In the genomic region with DNA sequence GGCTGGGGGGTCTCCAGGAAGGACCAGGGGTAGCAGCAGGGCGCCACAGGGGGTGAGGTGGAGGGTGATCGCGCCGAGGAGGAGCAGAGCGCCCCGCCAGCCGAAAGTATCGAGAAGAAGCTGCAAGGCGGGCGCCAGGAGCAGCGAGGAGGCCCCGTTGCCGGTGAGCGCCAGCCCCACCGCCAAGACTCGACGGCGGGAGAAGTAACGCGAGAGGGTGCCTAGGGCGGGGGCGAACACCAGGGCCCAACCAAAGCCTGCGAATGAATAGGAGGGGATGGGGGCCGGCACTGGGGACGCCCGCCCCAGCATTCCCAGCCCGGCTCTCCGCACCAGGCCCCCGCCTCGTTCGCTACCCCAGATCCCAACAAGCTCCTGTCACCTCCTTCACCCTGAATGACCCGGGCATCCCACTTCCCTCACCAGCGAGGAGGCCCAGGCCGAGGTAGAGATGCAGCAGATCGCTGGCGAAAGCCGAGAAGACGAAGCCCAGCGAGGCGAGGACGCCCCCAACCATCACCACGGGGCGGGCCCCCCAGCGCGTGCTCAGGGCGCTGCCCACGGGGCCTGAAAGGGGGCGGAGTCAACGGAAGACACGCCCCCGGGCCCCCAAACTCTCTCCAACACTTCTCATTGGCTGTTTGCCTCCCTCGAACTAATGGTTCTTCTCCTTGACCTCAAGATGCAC, we compare ENCODE assay signal across 10 cellular contexts. TPM values are rescaled to one million over a fixed set of nuclear protein-coding genes. Genes with fewer than 3 reads are reported as not detected.
DNase-seq lines count a peak whose midpoint lies in the region; ATAC-seq, FAIRE-seq and TF ChIP-seq lines count a peak whose summit lies in the region.
"Had no signal": no experiment of that assay in that cellular context is flagged by ENCODE, and none has a peak within 500 bp of the region (broad histone marks: within the 10 kb centered on the region; RNA-seq: fewer than 3 reads in every experiment).

No MANE protein-coding gene starts in this region.

- no TSS peak for BruUV-seq in HepG2 (replicated peaks; lab: Mats Ljungman, UMichigan)

- no peaks in the 10 kb centered on the region for H4K20me1 ChIP-seq in HepG2 (ENCODE audit: insufficient read depth, low read length)

- H3K4me1 ChIP-seq in ascending aorta (peaks cover 12 to 22% of the 10 kb centered on the region in 2 donors), HepG2 (ENCODE audit: insufficient read depth, low read length) (peaks cover 49% of the 10 kb centered on the region), subcutaneous abdominal adipose tissue (ENCODE audit: control insufficient read depth in 5 of 5, insufficient read depth in 5 of 5, low read length in 5 of 5) (peaks cover 0 to 36% (median 28%) of the 10 kb centered on the region in 5 donors)

- peaks cover 1% of the 10 kb centered on the region for H3K36me3 Mint-ChIP-seq in IgD-negative memory B cell

- H3K4me3 ChIP-seq in ascending aorta, result peak overlapping the region; percentile 43 to 63
- H3K4me3 ChIP-seq in HepG2 (replicated peaks in 1 of 3; ENCODE audit: insufficient read depth in 1 of 3, low read depth in 2 of 3, low read length in 3 of 3), result no peak overlapping the region
- H3K4me3 ChIP-seq in subcutaneous abdominal adipose tissue (ENCODE audit: low read depth in 1 of 5, low read length in 5 of 5), result peak overlapping the region in 4 of 5 donors; percentile 50 to 62 (median 54)

- TF ChIP-seq CTCF in ascending aorta (IDR thresholded peaks at IDR 0.05) (no peak), HepG2 (CRISPR knock-in tag; IDR thresholded peaks at IDR 0.05) (no peak)

- H3K9ac ChIP-seq in HepG2 (ENCODE audit: insufficient read depth, low read depth, low read length) (no peak overlapping the region), subcutaneous abdominal adipose tissue (ENCODE audit: low read length in 5 of 5) (peak overlapping the region in 2 of 5 donors; percentile 47 to 65)

- no peak overlapping the region for H2AFZ ChIP-seq in HepG2 (ENCODE audit: low read length)

- TF ChIP-seq EP300 in HepG2 (IDR thresholded peaks at IDR 0.05; ENCODE audit: low read depth in 2 of 2, low read length in 2 of 2) (no peak), HepG2 (CRISPR knock-in tag; IDR thresholded peaks at IDR 0.05; ENCODE audit: borderline replicate concordance) (no peak)

- H3K4me2 ChIP-seq in HepG2 (ENCODE audit: low read depth, low read length), result no peak overlapping the region

- H3K9me3 ChIP-seq in ascending aorta (no peaks in the 10 kb centered on the region), HepG2 (ENCODE audit: low read length) (no peaks in the 10 kb centered on the region), subcutaneous abdominal adipose tissue (ENCODE audit: control insufficient read depth in 5 of 5, low read length in 5 of 5) (no peaks in the 10 kb centered on the region)

- in situ Hi-C loops in HepG2 (cut with HindIII; ENCODE audit: extremely low pct_ligation_motif_present, low pct_unique_long_range_greater_than_20kb), result loop anchor here (10.0 kb wide), 1 partner anchor 242 kb away; the partner anchor contains the start of gene SLC2A4

- H3K27ac ChIP-seq in ascending aorta (no peak overlapping the region), HepG2 (ENCODE audit: extremely low read length, insufficient read depth, low read length) (no peak overlapping the region), subcutaneous abdominal adipose tissue (ENCODE audit: low read depth, low read length) (no peak overlapping the region)

- ATAC-seq in HepG2, result no peak
- ATAC-seq in HG02884 (IDR thresholded peaks at IDR 0.05; ENCODE audit: unreplicated experiment), result no peak
- ATAC-seq in HG02678 (IDR thresholded peaks at IDR 0.05; ENCODE audit: unreplicated experiment), result no peak

- peaks cover 20 to 40% (median 37%) of the 10 kb centered on the region in 3 donors for H3K4me1 Mint-ChIP-seq in IgD-negative memory B cell

- peak overlapping the region; percentile 77 to 91 (median 90) for H3K4me3 Mint-ChIP-seq in IgD-negative memory B cell

- TF ChIP-seq POLR2A in HepG2 (IDR thresholded peaks at IDR 0.05; ENCODE audit: insufficient read depth in 1 of 2, low read depth in 2 of 2, low read length in 2 of 2) (no peak), H54 (IDR thresholded peaks at IDR 0.05; ENCODE audit: low read depth, low read length) (no peak)

- H3K36me3 ChIP-seq in ascending aorta (no peaks in the 10 kb centered on the region), HepG2 (replicated peaks in 1 of 2; ENCODE audit: control insufficient read depth in 1 of 2, insufficient read depth in 2 of 2, low read length in 2 of 2) (no peaks in the 10 kb centered on the region), subcutaneous abdominal adipose tissue (ENCODE audit: control insufficient read depth in 5 of 5, insufficient read depth in 5 of 5, low read length in 5 of 5) (no peaks in the 10 kb centered on the region)

- no peak for FAIRE-seq in HepG2 (lab: Jason Lieb, UNC)
- no peak for FAIRE-seq in H54 (lab: Jason Lieb, UNC)
- FAIRE-seq: colon had no signal

- H3K27me3 Mint-ChIP-seq in IgD-negative memory B cell, result peaks cover 5% of the 10 kb centered on the region

- CTCF ChIA-PET in HepG2 (lab: Yijun Ruan, JAX; ENCODE audit: low intra/inter-chr PET ratio, low total read pairs), result no interaction called here

- H3K27me3 ChIP-seq in ascending aorta (peaks cover 7% of the 10 kb centered on the region), HepG2 (ENCODE audit: control insufficient read depth in 1 of 2, insufficient read depth in 2 of 2, low read length in 2 of 2) (no peaks in the 10 kb centered on the region; a peak in 1 of 5 replicates), subcutaneous abdominal adipose tissue (ENCODE audit: control insufficient read depth in 5 of 5, insufficient read depth in 4 of 5, low read length in 5 of 5) (peaks cover 14 to 29% (median 28%) of the 10 kb centered on the region in 5 donors)

- intact Hi-C loops in ascending aorta (cut with DNase I), result no loop called here
- intact Hi-C loops in HepG2 (cut with micrococcal nuclease; ENCODE audit: unreplicated experiment), result no loop called here

- no peak for TF ChIP-seq RAD21 in HepG2 (CRISPR knock-in tag; IDR thresholded peaks at IDR 0.05)

- H3K27ac Mint-ChIP-seq in IgD-negative memory B cell, result peak overlapping the region; percentile 55 to 95 (median 67)

- DNase-seq in ascending aorta (ENCODE audit: low spot score in 2 of 2) (no peak), HepG2 (ENCODE audit: low spot score) (no peak), T-helper 9 cell (no peak), H54 (ENCODE audit: insufficient read length, low spot score) (no peak)

- H3K9me3 Mint-ChIP-seq in IgD-negative memory B cell, result no peaks in the 10 kb centered on the region

- peaks cover 2% of the 10 kb centered on the region for H3K79me2 ChIP-seq in HepG2 (ENCODE audit: insufficient read depth, low read length)

- WGBS in HepG2 (ENCODE audit: low lambda C conversion rate), result 86% methylated on average over 49 of the region's 52 CpGs

- POLR2A ChIA-PET in HepG2 (lab: Yijun Ruan, JAX), result no interaction called here

RNA-seq across cellular contexts. Expression of gene SLC16A11, which starts 1.2 kb away (rescaled TPM):
- 3.4 TPM for polyA plus RNA-seq in IgD-negative memory B cell
- not detected for total RNA-seq in ascending aorta
- not detected in 2 replicates for total RNA-seq in HepG2 (2016; rRNA removed; fragmentation: Illumina TruSeq; extraction: Trizol)
- total RNA-seq in HepG2 (2016; cell fraction: cytosol; rRNA removed; fragmentation: Illumina TruSeq; extraction: Trizol; ENCODE audit: low read depth), result not detected in 2 replicates
- not detected in 2 replicates for total RNA-seq in HepG2 (2016; cell fraction: insoluble cytoplasmic fraction; rRNA removed; fragmentation: Illumina TruSeq; extraction: Trizol)
- not detected in 2 replicates for total RNA-seq in HepG2 (2016; cell fraction: membrane; rRNA removed; fragmentation: Illumina TruSeq; extraction: Trizol)
- total RNA-seq in HepG2 (2016; cell fraction: nucleus; rRNA removed; fragmentation: Illumina TruSeq; extraction: Trizol), result not detected in 2 replicates
- polyA plus RNA-seq in HepG2 (2011; rRNA removed), result not detected in 2 replicates
- not detected in 2 replicates for polyA plus RNA-seq in HepG2 (2011; cell fraction: cytosol; rRNA removed)
- not detected in 2 replicates for polyA plus RNA-seq in HepG2 (2011; cell fraction: nucleus; rRNA removed)
- polyA plus RNA-seq in HepG2 (2012), result 0.27 and 0.29 TPM in 2 replicates
- polyA plus RNA-seq in HepG2 (2016; cell fraction: cytosol; fragmentation: Illumina TruSeq; extraction: Trizol; ENCODE audit: low read depth), result not detected in 2 replicates
- not detected in 2 replicates for polyA plus RNA-seq in HepG2 (2016; cell fraction: insoluble cytoplasmic fraction; fragmentation: Illumina TruSeq; extraction: Trizol; ENCODE audit: low read depth)
- not detected in 2 replicates for polyA plus RNA-seq in HepG2 (2016; cell fraction: membrane; fragmentation: Illumina TruSeq; extraction: Trizol; ENCODE audit: low read depth)
- not detected in 2 replicates for polyA plus RNA-seq in HepG2 (2016; cell fraction: nucleus; fragmentation: Illumina TruSeq; extraction: Trizol; ENCODE audit: insufficient read depth, low read depth)
- not detected in 2 replicates for polyA minus RNA-seq in HepG2 (2011; rRNA and poly(A)+ RNA removed; ENCODE audit: low replicate concordance)
- not detected in 2 replicates for polyA minus RNA-seq in HepG2 (2011; cell fraction: cytosol; rRNA and poly(A)+ RNA removed)
- not detected in 2 replicates for polyA minus RNA-seq in HepG2 (2011; cell fraction: nucleus; rRNA and poly(A)+ RNA removed)
- total RNA-seq: HT1080 had no signal

RNA-seq across cellular contexts. Expression of gene SLC16A13, which starts 6.8 kb away (rescaled TPM):
- polyA plus RNA-seq in IgD-negative memory B cell (3.3 TPM), HepG2 (2011; rRNA removed) (2.2 and 3.4 TPM in 2 replicates)
- total RNA-seq in ascending aorta (1.5 TPM), HepG2 (2016; rRNA removed; fragmentation: Illumina TruSeq; extraction: Trizol) (1.9 and 3.0 TPM in 2 replicates)
- 0.51 and 0.71 TPM in 2 replicates for total RNA-seq in HepG2 (2016; cell fraction: cytosol; rRNA removed; fragmentation: Illumina TruSeq; extraction: Trizol; ENCODE audit: low read depth)
- 1.8 and 3.1 TPM in 2 replicates for total RNA-seq in HepG2 (2016; cell fraction: insoluble cytoplasmic fraction; rRNA removed; fragmentation: Illumina TruSeq; extraction: Trizol)
- 1.5 and 1.6 TPM in 2 replicates for total RNA-seq in HepG2 (2016; cell fraction: membrane; rRNA removed; fragmentation: Illumina TruSeq; extraction: Trizol)
- total RNA-seq in HepG2 (2016; cell fraction: nucleus; rRNA removed; fragmentation: Illumina TruSeq; extraction: Trizol), result 5.5 and 6.1 TPM in 2 replicates
- polyA plus RNA-seq in HepG2 (2011; cell fraction: cytosol; rRNA removed), result 2.1 and 2.2 TPM in 2 replicates
- polyA plus RNA-seq in HepG2 (2011; cell fraction: nucleus; rRNA removed), result 6.8 and 9.2 TPM in 2 replicates
- polyA plus RNA-seq in HepG2 (2012), result 5.4 and 8.2 TPM in 2 replicates
- 0.70 and 1.4 TPM in 2 replicates for polyA plus RNA-seq in HepG2 (2016; cell fraction: cytosol; fragmentation: Illumina TruSeq; extraction: Trizol; ENCODE audit: low read depth)
- 5.9 and 6.3 TPM in 2 replicates for polyA plus RNA-seq in HepG2 (2016; cell fraction: insoluble cytoplasmic fraction; fragmentation: Illumina TruSeq; extraction: Trizol; ENCODE audit: low read depth)
- 1.7 TPM in 2 replicates for polyA plus RNA-seq in HepG2 (2016; cell fraction: membrane; fragmentation: Illumina TruSeq; extraction: Trizol; ENCODE audit: low read depth)
- polyA plus RNA-seq in HepG2 (2016; cell fraction: nucleus; fragmentation: Illumina TruSeq; extraction: Trizol; ENCODE audit: insufficient read depth, low read depth), result 15.2 and 15.6 TPM in 2 replicates
- polyA minus RNA-seq in HepG2 (2011; rRNA and poly(A)+ RNA removed; ENCODE audit: low replicate concordance), result 4.8 and 7.6 TPM in 2 replicates
- polyA minus RNA-seq in HepG2 (2011; cell fraction: cytosol; rRNA and poly(A)+ RNA removed), result 2.9 and 4.4 TPM in 2 replicates
- polyA minus RNA-seq in HepG2 (2011; cell fraction: nucleus; rRNA and poly(A)+ RNA removed), result 3.1 and 5.2 TPM in 2 replicates

RNA-seq across cellular contexts. Expression of gene BCL6B, which starts 19.8 kb away (rescaled TPM):
- 0.33 TPM for polyA plus RNA-seq in IgD-negative memory B cell
- total RNA-seq in ascending aorta, result 16.4 TPM
- not detected in 2 replicates for total RNA-seq in HepG2 (2016; rRNA removed; fragmentation: Illumina TruSeq; extraction: Trizol)
- not detected in 2 replicates for total RNA-seq in HepG2 (2016; cell fraction: cytosol; rRNA removed; fragmentation: Illumina TruSeq; extraction: Trizol; ENCODE audit: low read depth)
- total RNA-seq in HepG2 (2016; cell fraction: insoluble cytoplasmic fraction; rRNA removed; fragmentation: Illumina TruSeq; extraction: Trizol), result not detected in 2 replicates
- not detected in 2 replicates for total RNA-seq in HepG2 (2016; cell fraction: membrane; rRNA removed; fragmentation: Illumina TruSeq; extraction: Trizol)
- total RNA-seq in HepG2 (2016; cell fraction: nucleus; rRNA removed; fragmentation: Illumina TruSeq; extraction: Trizol), result not detected in 2 replicates
- not detected in 2 replicates for polyA plus RNA-seq in HepG2 (2011; rRNA removed)
- not detected in 2 replicates for polyA plus RNA-seq in HepG2 (2011; cell fraction: cytosol; rRNA removed)
- not detected in 2 replicates for polyA plus RNA-seq in HepG2 (2011; cell fraction: nucleus; rRNA removed)
- not detected in 2 replicates for polyA plus RNA-seq in HepG2 (2012)
- not detected in 2 replicates for polyA plus RNA-seq in HepG2 (2016; cell fraction: cytosol; fragmentation: Illumina TruSeq; extraction: Trizol; ENCODE audit: low read depth)
- polyA plus RNA-seq in HepG2 (2016; cell fraction: insoluble cytoplasmic fraction; fragmentation: Illumina TruSeq; extraction: Trizol; ENCODE audit: low read depth), result not detected in 2 replicates
- polyA plus RNA-seq in HepG2 (2016; cell fraction: membrane; fragmentation: Illumina TruSeq; extraction: Trizol; ENCODE audit: low read depth), result not detected in 2 replicates
- polyA plus RNA-seq in HepG2 (2016; cell fraction: nucleus; fragmentation: Illumina TruSeq; extraction: Trizol; ENCODE audit: insufficient read depth, low read depth), result not detected in 2 replicates
- polyA minus RNA-seq in HepG2 (2011; rRNA and poly(A)+ RNA removed; ENCODE audit: low replicate concordance), result not detected in 2 replicates
- polyA minus RNA-seq in HepG2 (2011; cell fraction: cytosol; rRNA and poly(A)+ RNA removed), result not detected in 2 replicates
- not detected in 2 replicates for polyA minus RNA-seq in HepG2 (2011; cell fraction: nucleus; rRNA and poly(A)+ RNA removed)
- total RNA-seq: HT1080 had no signal

RNA-seq across cellular contexts. Expression of gene RNASEK, which starts 30.2 kb away (rescaled TPM):
- polyA plus RNA-seq in IgD-negative memory B cell, result 984 TPM
- total RNA-seq in ascending aorta, result 156 TPM
- total RNA-seq in HepG2 (2016; rRNA removed; fragmentation: Illumina TruSeq; extraction: Trizol), result 41.5 and 57.2 TPM in 2 replicates
- total RNA-seq in HepG2 (2016; cell fraction: cytosol; rRNA removed; fragmentation: Illumina TruSeq; extraction: Trizol; ENCODE audit: low read depth), result 41.7 and 49.8 TPM in 2 replicates
- total RNA-seq in HepG2 (2016; cell fraction: insoluble cytoplasmic fraction; rRNA removed; fragmentation: Illumina TruSeq; extraction: Trizol), result 33.3 and 56.0 TPM in 2 replicates
- total RNA-seq in HepG2 (2016; cell fraction: membrane; rRNA removed; fragmentation: Illumina TruSeq; extraction: Trizol), result 52.1 and 66.6 TPM in 2 replicates
- 29.6 and 42.0 TPM in 2 replicates for total RNA-seq in HepG2 (2016; cell fraction: nucleus; rRNA removed; fragmentation: Illumina TruSeq; extraction: Trizol)
- polyA plus RNA-seq in HepG2 (2011; rRNA removed), result 113 and 121 TPM in 2 replicates
- 136 and 149 TPM in 2 replicates for polyA plus RNA-seq in HepG2 (2011; cell fraction: cytosol; rRNA removed)
- 49.9 and 54.4 TPM in 2 replicates for polyA plus RNA-seq in HepG2 (2011; cell fraction: nucleus; rRNA removed)
- polyA plus RNA-seq in HepG2 (2012), result 189 and 246 TPM in 2 replicates
- polyA plus RNA-seq in HepG2 (2016; cell fraction: cytosol; fragmentation: Illumina TruSeq; extraction: Trizol; ENCODE audit: low read depth), result 191 and 227 TPM in 2 replicates
- polyA plus RNA-seq in HepG2 (2016; cell fraction: insoluble cytoplasmic fraction; fragmentation: Illumina TruSeq; extraction: Trizol; ENCODE audit: low read depth), result 118 and 137 TPM in 2 replicates
- polyA plus RNA-seq in HepG2 (2016; cell fraction: membrane; fragmentation: Illumina TruSeq; extraction: Trizol; ENCODE audit: low read depth), result 209 and 217 TPM in 2 replicates
- 191 and 216 TPM in 2 replicates for polyA plus RNA-seq in HepG2 (2016; cell fraction: nucleus; fragmentation: Illumina TruSeq; extraction: Trizol; ENCODE audit: insufficient read depth, low read depth)
- 81.4 and 128 TPM in 2 replicates for polyA minus RNA-seq in HepG2 (2011; rRNA and poly(A)+ RNA removed; ENCODE audit: low replicate concordance)
- polyA minus RNA-seq in HepG2 (2011; cell fraction: cytosol; rRNA and poly(A)+ RNA removed), result 63.8 and 65.2 TPM in 2 replicates
- 32.3 and 33.3 TPM in 2 replicates for polyA minus RNA-seq in HepG2 (2011; cell fraction: nucleus; rRNA and poly(A)+ RNA removed)

RNA-seq across cellular contexts. Expression of gene CLEC10A, which starts 37.4 kb away (rescaled TPM):
- not detected for polyA plus RNA-seq in IgD-negative memory B cell
- total RNA-seq in ascending aorta, result 29.8 TPM
- total RNA-seq in HepG2 (2016; rRNA removed; fragmentation: Illumina TruSeq; extraction: Trizol), result not detected in 2 replicates
- not detected in 2 replicates for total RNA-seq in HepG2 (2016; cell fraction: cytosol; rRNA removed; fragmentation: Illumina TruSeq; extraction: Trizol; ENCODE audit: low read depth)
- 0.06 TPM in 1 of 2 replicates, not detected in the other for total RNA-seq in HepG2 (2016; cell fraction: insoluble cytoplasmic fraction; rRNA removed; fragmentation: Illumina TruSeq; extraction: Trizol)
- total RNA-seq in HepG2 (2016; cell fraction: membrane; rRNA removed; fragmentation: Illumina TruSeq; extraction: Trizol), result not detected in 2 replicates
- 0.19 TPM in 1 of 2 replicates, not detected in the other for total RNA-seq in HepG2 (2016; cell fraction: nucleus; rRNA removed; fragmentation: Illumina TruSeq; extraction: Trizol)
- polyA plus RNA-seq in HepG2 (2011; rRNA removed), result 0.33 and 0.65 TPM in 2 replicates
- polyA plus RNA-seq in HepG2 (2011; cell fraction: cytosol; rRNA removed), result 0.08 and 0.14 TPM in 2 replicates
- 1.3 and 2.4 TPM in 2 replicates for polyA plus RNA-seq in HepG2 (2011; cell fraction: nucleus; rRNA removed)
- polyA plus RNA-seq in HepG2 (2012), result 0.35 and 0.48 TPM in 2 replicates
- polyA plus RNA-seq in HepG2 (2016; cell fraction: cytosol; fragmentation: Illumina TruSeq; extraction: Trizol; ENCODE audit: low read depth), result not detected in 2 replicates
- polyA plus RNA-seq in HepG2 (2016; cell fraction: insoluble cytoplasmic fraction; fragmentation: Illumina TruSeq; extraction: Trizol; ENCODE audit: low read depth), result not detected in 2 replicates
- not detected in 2 replicates for polyA plus RNA-seq in HepG2 (2016; cell fraction: membrane; fragmentation: Illumina TruSeq; extraction: Trizol; ENCODE audit: low read depth)
- 0.68 and 0.90 TPM in 2 replicates for polyA plus RNA-seq in HepG2 (2016; cell fraction: nucleus; fragmentation: Illumina TruSeq; extraction: Trizol; ENCODE audit: insufficient read depth, low read depth)
- polyA minus RNA-seq in HepG2 (2011; rRNA and poly(A)+ RNA removed; ENCODE audit: low replicate concordance), result 0.18 TPM in 1 of 2 replicates, not detected in the other
- polyA minus RNA-seq in HepG2 (2011; cell fraction: cytosol; rRNA and poly(A)+ RNA removed), result not detected in 2 replicates
- 0.64 and 1.2 TPM in 2 replicates for polyA minus RNA-seq in HepG2 (2011; cell fraction: nucleus; rRNA and poly(A)+ RNA removed)
- total RNA-seq: HT1080 had no signal

Comparison
In these comparisons a context has a peak if more than half of its experiments do, and no peak if none do; other contexts are left out.
1. H3K4me3 ChIP-seq: peak in ascending aorta (2 of 2) and subcutaneous abdominal adipose tissue (4 of 5); none in HepG2 (0 of 3).
2. RNA of gene BCL6B, which starts 19.8 kb away (total RNA-seq): 16.4 TPM in ascending aorta (single experiment); not detected in HepG2; every median in the first group is over 10 times any median in the second.